ENCODE assay signal across 14 cellular contexts in genomic region chr14:63677891-63678379, GRCh38. TPM values are rescaled to one million over a fixed set of nuclear protein-coding genes. Genes with fewer than 3 reads are reported as not detected.
DNase-seq lines count a peak whose midpoint lies in the region; ATAC-seq and TF ChIP-seq lines count a peak whose summit lies in the region.
"Had no signal": no experiment of that assay in that cellular context is flagged by ENCODE, and none has a peak within 500 bp of the region (broad histone marks: within the 10 kb centered on the region; RNA-seq: fewer than 3 reads in every experiment).

No MANE protein-coding gene starts in this region.

- H3K27me3 Mint-ChIP-seq in activated CD4-positive, alpha-beta memory T cell treated with anti-CD3 and anti-CD28 coated beads for 36 hours: no peaks in the 10 kb centered on the region
- H3K27me3 Mint-ChIP-seq in CD4-positive, alpha-beta T cell: no peaks in the 10 kb centered on the region
- H3K27me3 Mint-ChIP-seq: activated naive CD8-positive, alpha-beta T cell treated with anti-CD3 and anti-CD28 coated beads, Interleukin-2, amount 50 U/mL, for 24 hours had no signal

- intact Hi-C loops in mucosa of descending colon (cut with DNase I, micrococcal nuclease): no loop called here
- intact Hi-C loops in activated CD4-positive, alpha-beta memory T cell treated with anti-CD3 and anti-CD28 coated beads for 36 hours (cut with micrococcal nuclease): no loop called here
- intact Hi-C loops in CD4-positive, alpha-beta T cell (cut with DNase I, micrococcal nuclease): no loop called here

- H3K9me3 ChIP-seq in HUES48 (ENCODE audit: control insufficient read depth, insufficient read depth, low read length) (no peaks in the 10 kb centered on the region), mucosa of descending colon (no peaks in the 10 kb centered on the region)
- no peaks in the 10 kb centered on the region for H3K9me3 ChIP-seq in CD4-positive, alpha-beta T cell (ENCODE audit: control insufficient read depth, low read length)
- H3K9me3 ChIP-seq: esophagus squamous epithelium, lower lobe of right lung, sigmoid colon had no signal

- H3K27ac Mint-ChIP-seq in activated CD4-positive, alpha-beta memory T cell treated with anti-CD3 and anti-CD28 coated beads for 36 hours: no peak overlapping the region
- no peak overlapping the region for H3K27ac Mint-ChIP-seq in CD4-positive, alpha-beta T cell
- no peak overlapping the region for H3K27ac Mint-ChIP-seq in stimulated activated effector memory CD8-positive, alpha-beta T cell treated with anti-CD3 and anti-CD28 coated beads, Interleukin-12 subunit alpha, Interleukin-12 subunit beta, amount 100 ng/mL, for 72 hours
- H3K27ac Mint-ChIP-seq: activated naive CD8-positive, alpha-beta T cell treated with anti-CD3 and anti-CD28 coated beads, Interleukin-2, amount 50 U/mL, for 24 hours had no signal

- POLR2A ChIA-PET in activated CD4-positive, alpha-beta memory T cell treated with anti-CD3 and anti-CD28 coated beads for 36 hours (lab: Charles Lee): no interaction called here
- POLR2A ChIA-PET in CD4-positive, alpha-beta T cell (lab: Charles Lee): interaction anchor here (0.7 to 1.1 kb wide), 2 partner anchors 9 to 36 kb away, joined by 3 to 5 read pairs; partner anchors contain the start of gene WDR89

- no peaks in the 10 kb centered on the region for H3K9me3 Mint-ChIP-seq in activated CD4-positive, alpha-beta memory T cell treated with anti-CD3 and anti-CD28 coated beads for 36 hours
- no peaks in the 10 kb centered on the region for H3K9me3 Mint-ChIP-seq in CD4-positive, alpha-beta T cell
- no peaks in the 10 kb centered on the region for H3K9me3 Mint-ChIP-seq in stimulated activated effector memory CD8-positive, alpha-beta T cell treated with anti-CD3 and anti-CD28 coated beads, Interleukin-12 subunit alpha, Interleukin-12 subunit beta, amount 100 ng/mL, for 72 hours
- H3K9me3 Mint-ChIP-seq: activated naive CD8-positive, alpha-beta T cell treated with anti-CD3 and anti-CD28 coated beads, Interleukin-2, amount 50 U/mL, for 24 hours had no signal

- peak; percentile 51 for DNase-seq in Caki2 (ENCODE audit: low read depth)
- peak; percentile 54 for DNase-seq in cerebellar cortex (ENCODE audit: low spot score)
- DNase-seq in mucosa of descending colon: peak in 1 of 3 donors; percentile 35
- no peak for DNase-seq in activated CD4-positive, alpha-beta memory T cell treated with anti-CD3 and anti-CD28 coated beads for 36 hours
- no peak for DNase-seq in CD4-positive, alpha-beta T cell
- DNase-seq in T-helper 9 cell: no peak
- no peak for DNase-seq in stimulated activated effector memory CD8-positive, alpha-beta T cell treated with anti-CD3 and anti-CD28 coated beads, Interleukin-12 subunit alpha, Interleukin-12 subunit beta, amount 100 ng/mL, for 72 hours (ENCODE audit: low spot score in 2 of 2)
- DNase-seq: activated CD4-positive, alpha-beta T cell treated with anti-CD3 and anti-CD28 coated beads for 4 hours; activated naive CD8-positive, alpha-beta T cell treated with anti-CD3 and anti-CD28 coated beads, Interleukin-2, amount 50 U/mL, for 24 hours; esophagus squamous epithelium; lower lobe of right lung; NCI-H1694; sigmoid colon had no signal

- peak overlapping the region; percentile 39 for H3K27ac ChIP-seq in HUES48 (ENCODE audit: low read depth, low read length)
- H3K27ac ChIP-seq in CD4-positive, alpha-beta T cell (ENCODE audit: low read depth, low read length): no peak overlapping the region
- H3K27ac ChIP-seq: esophagus squamous epithelium, lower lobe of right lung, sigmoid colon had no signal

- no peaks in the 10 kb centered on the region for H3K4me1 Mint-ChIP-seq in activated CD4-positive, alpha-beta memory T cell treated with anti-CD3 and anti-CD28 coated beads for 36 hours (ENCODE audit: low read depth)
- no peaks in the 10 kb centered on the region for H3K4me1 Mint-ChIP-seq in CD4-positive, alpha-beta T cell (ENCODE audit: low read depth)
- no peaks in the 10 kb centered on the region for H3K4me1 Mint-ChIP-seq in stimulated activated effector memory CD8-positive, alpha-beta T cell treated with anti-CD3 and anti-CD28 coated beads, Interleukin-12 subunit alpha, Interleukin-12 subunit beta, amount 100 ng/mL, for 72 hours
- H3K4me1 Mint-ChIP-seq: activated naive CD8-positive, alpha-beta T cell treated with anti-CD3 and anti-CD28 coated beads, Interleukin-2, amount 50 U/mL, for 24 hours had no signal

- no peak overlapping the region for H3K4me3 Mint-ChIP-seq in activated CD4-positive, alpha-beta memory T cell treated with anti-CD3 and anti-CD28 coated beads for 36 hours
- H3K4me3 Mint-ChIP-seq in CD4-positive, alpha-beta T cell: no peak overlapping the region
- H3K4me3 Mint-ChIP-seq in stimulated activated effector memory CD8-positive, alpha-beta T cell treated with anti-CD3 and anti-CD28 coated beads, Interleukin-12 subunit alpha, Interleukin-12 subunit beta, amount 100 ng/mL, for 72 hours: no peak overlapping the region
- H3K4me3 Mint-ChIP-seq: activated naive CD8-positive, alpha-beta T cell treated with anti-CD3 and anti-CD28 coated beads, Interleukin-2, amount 50 U/mL, for 24 hours had no signal

- ATAC-seq in mucosa of descending colon: peak; percentile 95
- no peak for ATAC-seq in CD4-positive, alpha-beta T cell (ENCODE audit: poor library complexity)
- ATAC-seq in stimulated activated effector memory CD8-positive, alpha-beta T cell treated with anti-CD3 and anti-CD28 coated beads, Interleukin-12 subunit alpha, Interleukin-12 subunit beta, amount 100 ng/mL, for 72 hours: no peak
- ATAC-seq: activated naive CD8-positive, alpha-beta T cell treated with anti-CD3 and anti-CD28 coated beads, Interleukin-2, amount 50 U/mL, for 24 hours had no signal

- H3K4me3 ChIP-seq in HUES48 (ENCODE audit: low read depth, low read length) (no peak overlapping the region), mucosa of descending colon (no peak overlapping the region)
- H3K4me3 ChIP-seq: esophagus squamous epithelium, lower lobe of right lung, sigmoid colon had no signal

- H3K36me3 Mint-ChIP-seq in activated CD4-positive, alpha-beta memory T cell treated with anti-CD3 and anti-CD28 coated beads for 36 hours: peaks cover 4% of the 10 kb centered on the region
- H3K36me3 Mint-ChIP-seq in CD4-positive, alpha-beta T cell (ENCODE audit: low read depth): peaks cover 23% of the 10 kb centered on the region
- H3K36me3 Mint-ChIP-seq in stimulated activated effector memory CD8-positive, alpha-beta T cell treated with anti-CD3 and anti-CD28 coated beads, Interleukin-12 subunit alpha, Interleukin-12 subunit beta, amount 100 ng/mL, for 72 hours: peaks cover 13% of the 10 kb centered on the region

- CTCF ChIA-PET in activated CD4-positive, alpha-beta memory T cell treated with anti-CD3 and anti-CD28 coated beads for 36 hours (lab: Charles Lee): no interaction called here
- CTCF ChIA-PET in CD4-positive, alpha-beta T cell (lab: Charles Lee): no interaction called here

- in situ Hi-C loops in Caki2 (cut with HindIII; ENCODE audit: low pct_unique_long_range_greater_than_20kb, low sequenced_read_pairs): no loop called here

- H3K36me3 ChIP-seq in HUES48 (ENCODE audit: control insufficient read depth, insufficient read depth, low read length) (no peaks in the 10 kb centered on the region), mucosa of descending colon (ENCODE audit: low read depth) (no peaks in the 10 kb centered on the region)

- no peaks in the 10 kb centered on the region for H3K27me3 ChIP-seq in HUES48 (ENCODE audit: control insufficient read depth, insufficient read depth, low read length)
- H3K27me3 ChIP-seq in CD4-positive, alpha-beta T cell (ENCODE audit: control insufficient read depth, insufficient read depth, low read length): no peaks in the 10 kb centered on the region
- H3K27me3 ChIP-seq: esophagus squamous epithelium, sigmoid colon had no signal

- no peak overlapping the region for H3K9ac ChIP-seq in HUES48 (ENCODE audit: low read depth, low read length)

- no peak for TF ChIP-seq CTCF in mucosa of descending colon (IDR thresholded peaks at IDR 0.05)
- no peak for TF ChIP-seq CTCF in CD4-positive, alpha-beta T cell (IDR thresholded peaks at IDR 0.05)

- H3K4me1 ChIP-seq in HUES48 (ENCODE audit: control insufficient read depth, insufficient read depth, low read length) (no peaks in the 10 kb centered on the region), mucosa of descending colon (ENCODE audit: low read depth) (peaks cover 4% of the 10 kb centered on the region)
- H3K4me1 ChIP-seq: lower lobe of right lung, sigmoid colon had no signal

RNA-seq across cellular contexts. Expression of gene WDR89, which starts 36.3 kb away (rescaled TPM):
- total RNA-seq in Caki2 (2014; rRNA removed; shearing (Covaris generic); ENCODE audit: low replicate concordance): 4.3 and 10.9 TPM in 2 replicates
- total RNA-seq in mucosa of descending colon: 10 to 100 TPM in 2 of 3 donors, 1 to 10 TPM in 1; 8.5 to 13.5 (median 10.5) TPM
- 10 to 100 TPM; 27.3 to 30.4 TPM for total RNA-seq in activated CD4-positive, alpha-beta memory T cell treated with anti-CD3 and anti-CD28 coated beads for 36 hours
- total RNA-seq in CD4-positive, alpha-beta T cell: 10 to 100 TPM; 12.4 to 13.4 TPM

RNA-seq across cellular contexts. Expression of gene SGPP1, which starts 49.9 kb away (rescaled TPM):
- total RNA-seq in Caki2 (2014; rRNA removed; shearing (Covaris generic); ENCODE audit: low replicate concordance): 10.9 and 13.3 TPM in 2 replicates
- 10 to 100 TPM; 12.5 to 18.4 (median 17.0) TPM for total RNA-seq in mucosa of descending colon
- 10 to 100 TPM; 10.5 to 11.3 TPM for total RNA-seq in activated CD4-positive, alpha-beta memory T cell treated with anti-CD3 and anti-CD28 coated beads for 36 hours
- 10 to 100 TPM; 16.6 to 16.8 TPM for total RNA-seq in CD4-positive, alpha-beta T cell

Comparison
In these comparisons a context has a peak if more than half of its experiments do, and no peak if none do; other contexts are left out.
1. DNase-seq: peak in Caki2 (single experiment) and cerebellar cortex (single experiment); none in activated CD4-positive, alpha-beta memory T cell treated with anti-CD3 and anti-CD28 coated beads for 36 hours (single experiment), CD4-positive, alpha-beta T cell (0 of 10), T-helper 9 cell (single experiment) and stimulated activated effector memory CD8-positive, alpha-beta T cell treated with anti-CD3 and anti-CD28 coated beads, Interleukin-12 subunit alpha, Interleukin-12 subunit beta, amount 100 ng/mL, for 72 hours (0 of 2).